In the genomic region with DNA sequence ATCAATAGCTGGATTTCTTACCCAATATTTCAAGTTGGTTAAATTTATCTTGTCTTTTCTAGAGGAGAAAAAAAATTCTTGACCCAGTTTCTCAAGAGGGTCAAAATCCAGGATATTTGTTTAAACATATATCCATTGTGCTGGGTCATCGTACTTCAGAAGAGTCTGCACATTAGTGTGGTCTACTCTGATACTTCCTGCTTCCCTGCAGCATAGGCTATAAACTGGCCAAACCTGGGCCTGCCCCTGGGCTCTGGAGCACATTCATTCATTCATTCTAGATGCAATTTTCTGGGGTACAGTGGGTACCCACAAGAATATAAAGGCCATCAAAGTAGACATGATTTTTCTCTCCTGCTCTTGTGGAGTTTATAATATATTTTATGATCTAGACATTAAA, we compare ENCODE assay signal across 32 cellular contexts.
A peak's percentile ranks its signal among the peaks of the same experiment; 100 is the strongest.
DNase-seq lines count a peak whose midpoint lies in the region; ATAC-seq and TF ChIP-seq lines count a peak whose summit lies in the region.
"Had no signal": no experiment of that assay in that cellular context is flagged by ENCODE, and none has a peak within 500 bp of the region (broad histone marks: within the 10 kb centered on the region; RNA-seq: fewer than 3 reads in every experiment).

No MANE protein-coding gene starts in this region.

- no TSS peak for BruUV-seq in Calu3 (replicated peaks; lab: Mats Ljungman, UMichigan)

- H3K9me2 ChIP-seq in Karpas-422 (replicated peaks; ENCODE audit: insufficient read depth, low read length), result 0 out of 2 replicates have a peak, but pooled peaks cover 5% of the 10 kb centered on the region

- no peak overlapping the region for H2AFZ ChIP-seq in Karpas-422 (ENCODE audit: low read length)
- H2AFZ ChIP-seq: parathyroid adenoma had no signal

- no peak overlapping the region for H3K4me3 Mint-ChIP-seq in Calu3 (ENCODE audit: low read depth, unreplicated experiment)
- no peak overlapping the region for H3K4me3 Mint-ChIP-seq in activated naive CD4-positive, alpha-beta T cell treated with anti-CD3 and anti-CD28 coated beads for 36 hours
- H3K4me3 Mint-ChIP-seq: activated naive CD8-positive, alpha-beta T cell treated with anti-CD3 and anti-CD28 coated beads, Interleukin-2, amount 50 U/mL, for 24 hours; CD4-positive, alpha-beta memory T cell; immature natural killer cell; T-cell had no signal

- no peak overlapping the region for H3K4me3 ChIP-seq in Karpas-422 (ENCODE audit: low read length)
- H3K4me3 ChIP-seq: cardiac muscle cell, colonic mucosa, HAP-1, skin epidermis, suprapubic skin, upper lobe of left lung had no signal

- H3K36me3 Mint-ChIP-seq in Calu3 (ENCODE audit: insufficient read depth, unreplicated experiment), result no peaks in the 10 kb centered on the region
- no peaks in the 10 kb centered on the region for H3K36me3 Mint-ChIP-seq in activated naive CD4-positive, alpha-beta T cell treated with anti-CD3 and anti-CD28 coated beads for 36 hours (ENCODE audit: low read depth)
- H3K36me3 Mint-ChIP-seq: CD4-positive, alpha-beta memory T cell; immature natural killer cell; T-cell had no signal

- no peaks in the 10 kb centered on the region for H3K9me3 ChIP-seq in Karpas-422 (ENCODE audit: low read length)
- H3K9me3 ChIP-seq: colonic mucosa, HAP-1, suprapubic skin, upper lobe of left lung had no signal

- intact Hi-C loops in Calu3 (cut with micrococcal nuclease; ENCODE audit: unreplicated experiment), result no loop called here
- intact Hi-C loops in left colon (cut with DNase I, micrococcal nuclease), result no loop called here
- intact Hi-C loops in activated naive CD4-positive, alpha-beta T cell treated with anti-CD3 and anti-CD28 coated beads for 36 hours (cut with micrococcal nuclease), result no loop called here

- peak overlapping the region; percentile 45 for H3K27ac Mint-ChIP-seq in Calu3 (ENCODE audit: unreplicated experiment)
- H3K27ac Mint-ChIP-seq in activated naive CD4-positive, alpha-beta T cell treated with anti-CD3 and anti-CD28 coated beads for 36 hours, result no peak overlapping the region
- H3K27ac Mint-ChIP-seq: activated naive CD8-positive, alpha-beta T cell treated with anti-CD3 and anti-CD28 coated beads, Interleukin-2, amount 50 U/mL, for 24 hours; CD4-positive, alpha-beta memory T cell; IgD-negative memory B cell; immature natural killer cell; T-cell had no signal

- peak; percentile 41 for ATAC-seq in GM21390 (IDR thresholded peaks at IDR 0.05; ENCODE audit: unreplicated experiment)
- peak; percentile 63 for ATAC-seq in left colon
- no peak for ATAC-seq in GM18861 (IDR thresholded peaks at IDR 0.05; ENCODE audit: unreplicated experiment)
- ATAC-seq: activated naive CD8-positive, alpha-beta T cell treated with anti-CD3 and anti-CD28 coated beads, Interleukin-2, amount 50 U/mL, for 24 hours; left cardiac atrium; T-cell had no signal

- H3K9me3 Mint-ChIP-seq in Calu3 (ENCODE audit: low read depth, unreplicated experiment), result peaks cover 7% of the 10 kb centered on the region
- H3K9me3 Mint-ChIP-seq in activated naive CD4-positive, alpha-beta T cell treated with anti-CD3 and anti-CD28 coated beads for 36 hours, result no peaks in the 10 kb centered on the region
- H3K9me3 Mint-ChIP-seq: T-cell had no signal

- no peak for TF ChIP-seq CTCF in Calu3 (IDR thresholded peaks at IDR 0.05; ENCODE audit: unreplicated experiment)

- no peaks in the 10 kb centered on the region for H3K36me3 ChIP-seq in Karpas-422 (ENCODE audit: insufficient read depth, low read length)
- H3K36me3 ChIP-seq: cardiac muscle cell, colonic mucosa, HAP-1, suprapubic skin, upper lobe of left lung had no signal

- no peaks in the 10 kb centered on the region for H3K79me2 ChIP-seq in Karpas-422 (ENCODE audit: low read length)
- H3K79me2 ChIP-seq: parathyroid adenoma had no signal

- no peak overlapping the region for H3K27ac ChIP-seq in Karpas-422 (ENCODE audit: low read length)
- H3K27ac ChIP-seq: cardiac muscle cell, colonic mucosa, parathyroid adenoma, skin epidermis, suprapubic skin, upper lobe of left lung had no signal

- no peak overlapping the region for H3K4me2 ChIP-seq in Karpas-422 (ENCODE audit: low read depth, low read length, poor library complexity, severe bottlenecking)

- DNase-seq in Calu3 (no peak), Karpas-422 (peak; percentile 9), left colon (no peak), midbrain (lab: John Stamatoyannopoulos, UW) (no peak)
- DNase-seq in stimulated activated CD4-positive, alpha-beta T cell treated with anti-CD3 and anti-CD28 coated beads, Interleukin-12 subunit alpha, Interleukin-12 subunit beta, amount 100 ng/mL, for 4 hours, result no peak
- DNase-seq in activated naive CD4-positive, alpha-beta T cell treated with anti-CD3 and anti-CD28 coated beads for 36 hours, result no peak
- DNase-seq: activated CD4-positive, alpha-beta T cell treated with anti-CD3 and anti-CD28 coated beads, Interleukin-2, amount 50 U/mL, for 48 hours; activated gamma-delta T cell treated with Interleukin-2 at 50 U/mL for 16 hours; activated naive CD8-positive, alpha-beta T cell treated with anti-CD3 and anti-CD28 coated beads, Interleukin-2, amount 50 U/mL, for 24 hours; activated T-cell treated with anti-CD3 and anti-CD28 coated beads, Interleukin-2, amount 50 U/mL, for 48 hours; CD4-positive, alpha-beta memory T cell; colonic mucosa; effector CD8-positive, alpha-beta T cell; EL; immature natural killer cell; left cardiac atrium; mesendoderm; NCI-H1092; NCI-H1694; NCI-H2171 treated with DMSO at 0.1 percent for 48 hours; NCI-H510A; stimulated activated naive CD4-positive, alpha-beta T cell treated with Interleukin-2 at 50 U/mL for 16 hours; T-cell; upper lobe of left lung had no signal

- H4K20me1 ChIP-seq in Karpas-422 (ENCODE audit: insufficient read depth, low read depth, low read length), result no peaks in the 10 kb centered on the region

- H3K27me3 ChIP-seq in Karpas-422 (ENCODE audit: low read length), result 0 out of 2 replicates have a peak, but pooled peaks cover 2% of the 10 kb centered on the region
- H3K27me3 ChIP-seq: cardiac muscle cell, colonic mucosa, suprapubic skin, upper lobe of left lung had no signal

- peaks cover under 1% of the 10 kb centered on the region for H3K4me1 ChIP-seq in Karpas-422 (ENCODE audit: low read length)
- H3K4me1 ChIP-seq: colonic mucosa, HAP-1, parathyroid adenoma, suprapubic skin, upper lobe of left lung had no signal

- peaks cover 8% of the 10 kb centered on the region for H3K4me1 Mint-ChIP-seq in Calu3 (ENCODE audit: low read depth, unreplicated experiment)
- H3K4me1 Mint-ChIP-seq in activated naive CD4-positive, alpha-beta T cell treated with anti-CD3 and anti-CD28 coated beads for 36 hours (ENCODE audit: low read depth), result no peaks in the 10 kb centered on the region
- H3K4me1 Mint-ChIP-seq: CD4-positive, alpha-beta memory T cell; immature natural killer cell had no signal

- no peaks in the 10 kb centered on the region for H3K27me3 Mint-ChIP-seq in Calu3 (ENCODE audit: unreplicated experiment)
- H3K27me3 Mint-ChIP-seq in activated naive CD4-positive, alpha-beta T cell treated with anti-CD3 and anti-CD28 coated beads for 36 hours (ENCODE audit: low read depth), result no peaks in the 10 kb centered on the region
- H3K27me3 Mint-ChIP-seq: IgD-negative memory B cell had no signal

- no peak overlapping the region for H3K9ac ChIP-seq in Karpas-422 (ENCODE audit: low read length)
- H3K9ac ChIP-seq: parathyroid adenoma had no signal

- CTCF ChIA-PET in Calu3 (lab: Charles Lee), result no interaction called here
- CTCF ChIA-PET in activated naive CD4-positive, alpha-beta T cell treated with anti-CD3 and anti-CD28 coated beads for 36 hours (lab: Charles Lee), result interaction anchor here (1.0 kb wide), 1 partner anchor 24 kb away, joined by 3 read pairs; no protein-coding TSS in a partner anchor
